ENCODE assay signal across 11 cellular contexts in genomic region chr6:144248470-144249301, GRCh38. TPM values are rescaled to one million over a fixed set of nuclear protein-coding genes. Genes with fewer than 3 reads are reported as not detected.
DNase-seq lines count a peak whose midpoint lies in the region; ATAC-seq, FAIRE-seq and TF ChIP-seq lines count a peak whose summit lies in the region.
"Had no signal": no experiment of that assay in that cellular context is flagged by ENCODE, and none has a peak within 500 bp of the region (broad histone marks: within the 10 kb centered on the region; RNA-seq: fewer than 3 reads in every experiment).

No MANE protein-coding gene starts in this region.

- no peaks in the 10 kb centered on the region for H3K27me3 Mint-ChIP-seq in astrocyte (ENCODE audit: low read depth, unreplicated experiment)

- DNase-seq in ELR (ENCODE audit: low read depth) (peak; percentile 15), astrocyte (ENCODE audit: low read depth) (peak; percentile 88), neuronal stem cell (ENCODE audit: low spot score) (no peak), esophagus muscularis mucosa (ENCODE audit: extremely low spot score) (no peak)
- DNase-seq: NCI-H226, nucleus accumbens had no signal

- peaks cover 15% of the 10 kb centered on the region for H3K4me1 ChIP-seq in astrocyte (ENCODE audit: insufficient read depth, low read length)
- no peaks in the 10 kb centered on the region for H3K4me1 ChIP-seq in neuronal stem cell (ENCODE audit: control insufficient read depth in 2 of 2, insufficient read depth in 1 of 2, low read depth in 1 of 2, low read length in 2 of 2)
- no peaks in the 10 kb centered on the region for H3K4me1 ChIP-seq in esophagus muscularis mucosa

- peaks cover 13% of the 10 kb centered on the region for H3K4me1 Mint-ChIP-seq in astrocyte (ENCODE audit: low read depth, unreplicated experiment)

- no peak overlapping the region for H4K8ac ChIP-seq in neuronal stem cell (ENCODE audit: low read depth, low read length)

- H3K9ac ChIP-seq in astrocyte (ENCODE audit: low read length) (peak overlapping the region; percentile 60), neuronal stem cell (ENCODE audit: low read depth, low read length, poor library complexity) (no peak overlapping the region)

- H2BK5ac ChIP-seq in neuronal stem cell (ENCODE audit: low read length): no peak overlapping the region

- peak overlapping the region; percentile 15 for H3K27ac Mint-ChIP-seq in astrocyte (ENCODE audit: unreplicated experiment)

- intact Hi-C loops in esophagus muscularis mucosa (cut with DNase I): no loop called here

- peak; percentile 66 for ATAC-seq in HG03135 (IDR thresholded peaks at IDR 0.05; ENCODE audit: unreplicated experiment)
- ATAC-seq in GM19328 (IDR thresholded peaks at IDR 0.05; ENCODE audit: unreplicated experiment): no peak
- ATAC-seq in HG02852 (IDR thresholded peaks at IDR 0.05; ENCODE audit: unreplicated experiment): no peak
- ATAC-seq in GM18873 (IDR thresholded peaks at IDR 0.05; ENCODE audit: low FRiP score, unreplicated experiment): no peak

- no peak overlapping the region for H3K4me3 Mint-ChIP-seq in astrocyte (ENCODE audit: unreplicated experiment)

- no peak overlapping the region for H3K4ac ChIP-seq in neuronal stem cell (ENCODE audit: low read length)

- no peaks in the 10 kb centered on the region for H4K20me1 ChIP-seq in astrocyte (ENCODE audit: insufficient read depth, low read length)

- no peak overlapping the region for H2BK120ac ChIP-seq in neuronal stem cell (ENCODE audit: low read depth, low read length)

- peak overlapping the region; percentile 65 for H3K27ac ChIP-seq in astrocyte (ENCODE audit: low read depth, low read length)
- no peak overlapping the region for H3K27ac ChIP-seq in neuronal stem cell (replicated peaks; ENCODE audit: low read length)
- H3K27ac ChIP-seq in esophagus muscularis mucosa (replicated peaks in 1 of 4): no peak overlapping the region
- H3K27ac ChIP-seq: HL-60 had no signal

- no peak for TF ChIP-seq EP300 in esophagus muscularis mucosa (IDR thresholded peaks at IDR 0.05)

- no peaks in the 10 kb centered on the region for H3K79me2 ChIP-seq in astrocyte (ENCODE audit: insufficient read depth, low read length)

- no peaks in the 10 kb centered on the region for H3K79me1 ChIP-seq in neuronal stem cell (ENCODE audit: low read depth, low read length)

- no peak overlapping the region for H3K18ac ChIP-seq in neuronal stem cell (ENCODE audit: low read length)

- no peaks in the 10 kb centered on the region for H3K9me3 Mint-ChIP-seq in astrocyte (ENCODE audit: unreplicated experiment)

- no peak overlapping the region for H2AK5ac ChIP-seq in neuronal stem cell (ENCODE audit: low read depth, low read length)

- no peaks in the 10 kb centered on the region for H3K36me3 ChIP-seq in astrocyte (ENCODE audit: insufficient read depth, low read length)
- peaks cover 0 to 2% of the 10 kb centered on the region in 2 donors for H3K36me3 ChIP-seq in neuronal stem cell (replicated peaks in 1 of 2; ENCODE audit: control insufficient read depth in 2 of 2, insufficient read depth in 2 of 2, low read length in 2 of 2)
- H3K36me3 ChIP-seq in esophagus muscularis mucosa: no peaks in the 10 kb centered on the region

- H4K91ac ChIP-seq in neuronal stem cell (ENCODE audit: low read depth, low read length, poor library complexity): no peak overlapping the region

- H3K4me2 ChIP-seq in astrocyte (ENCODE audit: low read length): peak overlapping the region; percentile 70
- H3K4me2 ChIP-seq in neuronal stem cell (ENCODE audit: insufficient read depth, low read length, poor library complexity, severe bottlenecking): no peak overlapping the region

- H3K27me3 ChIP-seq in astrocyte (ENCODE audit: insufficient read depth, low read length) (no peaks in the 10 kb centered on the region), neuronal stem cell (ENCODE audit: control insufficient read depth in 3 of 3, insufficient read depth in 3 of 3, low read depth in 1 of 3, low read length in 3 of 3) (no peaks in the 10 kb centered on the region), esophagus muscularis mucosa (no peaks in the 10 kb centered on the region)

- no peak overlapping the region for H2BK15ac ChIP-seq in neuronal stem cell (ENCODE audit: low read length)

- H2AFZ ChIP-seq in astrocyte (ENCODE audit: low read depth, low read length) (peak overlapping the region; percentile 23), neuronal stem cell (ENCODE audit: low read length) (peak overlapping the region; percentile 20)

- H3K36me3 Mint-ChIP-seq in astrocyte (ENCODE audit: low read depth, unreplicated experiment): no peaks in the 10 kb centered on the region

- no peak for TF ChIP-seq CTCF in astrocyte (IDR thresholded peaks at IDR 0.05; ENCODE audit: insufficient read depth, low read depth, low read length)
- TF ChIP-seq CTCF in esophagus muscularis mucosa (IDR thresholded peaks at IDR 0.05): no peak

- H3K23ac ChIP-seq in neuronal stem cell (ENCODE audit: low read depth, low read length, poor library complexity): no peak overlapping the region

- TF ChIP-seq POLR2A in esophagus muscularis mucosa (IDR thresholded peaks at IDR 0.05; ENCODE audit: low read depth): no peak

- H3K4me3 ChIP-seq in astrocyte (ENCODE audit: insufficient read depth, low read depth, low read length) (peak overlapping the region; percentile 22), neuronal stem cell (ENCODE audit: low read length in 2 of 2) (no peak overlapping the region), esophagus muscularis mucosa (no peak overlapping the region)

- H2BK12ac ChIP-seq in neuronal stem cell (ENCODE audit: low read length): no peak overlapping the region

- H3K14ac ChIP-seq in neuronal stem cell (ENCODE audit: low read length): no peak overlapping the region

- no CpG with 5 or more reads among the region's 3 CpGs for WGBS in neuronal stem cell (ENCODE audit: extremely low coverage in 2 of 2, insufficient read length in 2 of 2, insufficient replicate concordance in 1 of 2), 2 donors
- WGBS in esophagus muscularis mucosa: 57% methylated on average over 3 of the region's 3 CpGs

- FAIRE-seq in astrocyte (lab: Jason Lieb, UNC): peak; percentile 89

- H3K9me3 ChIP-seq in astrocyte (ENCODE audit: insufficient read depth, low read depth, low read length) (no peaks in the 10 kb centered on the region), neuronal stem cell (replicated peaks in 1 of 2; ENCODE audit: control insufficient read depth in 2 of 2, insufficient read depth in 1 of 2, low read depth in 1 of 2, low read length in 2 of 2) (peaks cover 11 to 12% of the 10 kb centered on the region in 2 donors), esophagus muscularis mucosa (peaks cover 0 to 9% (median 0%) of the 10 kb centered on the region in 4 donors)

RNA-seq across cellular contexts. Expression of gene UTRN, which starts 36.4 kb away (rescaled TPM):
- total RNA-seq in astrocyte (62.1 and 86.3 TPM in 2 replicates), esophagus muscularis mucosa (100 to 1,000 TPM in 3 of 4 donors, 10 to 100 TPM in 1; 98.6 to 112 (median 102) TPM)
- polyA plus RNA-seq in neuronal stem cell (2013, experiment 1 of 2): 13.3 TPM
- 12.3 TPM for polyA plus RNA-seq in neuronal stem cell (2013, experiment 2 of 2)

Comparison
In these comparisons a context has a peak if more than half of its experiments do, and no peak if none do; other contexts are left out.
1. DNase-seq: peak in ELR (single experiment) and astrocyte (single experiment); none in neuronal stem cell (single experiment) and esophagus muscularis mucosa (single experiment).